20 cellular contexts compared by ENCODE assay signal in genomic region chr1:90370696-90371095, GRCh38.
DNase-seq lines count a peak whose midpoint lies in the region; ATAC-seq and TF ChIP-seq lines count a peak whose summit lies in the region.
"Had no signal": no experiment of that assay in that cellular context is flagged by ENCODE, and none has a peak within 500 bp of the region (broad histone marks: within the 10 kb centered on the region; RNA-seq: fewer than 3 reads in every experiment).

No MANE protein-coding gene starts in this region.

- no peak overlapping the region for H3K27ac Mint-ChIP-seq in Caco-2 (ENCODE audit: unreplicated experiment)
- H3K27ac Mint-ChIP-seq: activated CD8-positive, alpha-beta T cell treated with anti-CD3 and anti-CD28 coated beads, Interleukin-2, amount 10 ng/mL, durations not matched to agents 7 days and 5 days; activated naive CD8-positive, alpha-beta T cell treated with anti-CD3 and anti-CD28 coated beads for 36 hours; CD4-positive, CD25-positive, alpha-beta regulatory T cell had no signal

- no peaks in the 10 kb centered on the region for H3K36me3 Mint-ChIP-seq in Caco-2 (ENCODE audit: insufficient read depth, unreplicated experiment)
- H3K36me3 Mint-ChIP-seq: activated naive CD8-positive, alpha-beta T cell treated with anti-CD3 and anti-CD28 coated beads for 36 hours; CD4-positive, CD25-positive, alpha-beta regulatory T cell had no signal

- H3K4me3 ChIP-seq in Panc1 (ENCODE audit: low read depth in 2 of 2, low read length in 2 of 2) (no peak overlapping the region), epithelial cell of esophagus (ENCODE audit: low read length) (no peak overlapping the region), Caco-2 (ENCODE audit: low read depth, low read length) (no peak overlapping the region)
- H3K4me3 ChIP-seq: body of pancreas, lung, pancreas, upper lobe of left lung had no signal

- no peaks in the 10 kb centered on the region for H3K4me1 Mint-ChIP-seq in Caco-2 (ENCODE audit: low read depth, unreplicated experiment)
- H3K4me1 Mint-ChIP-seq: activated naive CD8-positive, alpha-beta T cell treated with anti-CD3 and anti-CD28 coated beads for 36 hours; CD4-positive, CD25-positive, alpha-beta regulatory T cell had no signal

- DNase-seq in Daoy (ENCODE audit: low read depth) (peak; percentile 84), Panc1 (ENCODE audit: low read depth, low spot score) (no peak), epithelial cell of esophagus (ENCODE audit: low read depth) (peak; percentile 34), stromal cell of bone marrow (ENCODE audit: low read depth) (peak; percentile 87), Caco-2 (no peak), C1 segment of cervical spinal cord (lab: John Stamatoyannopoulos, UW) (no peak)
- DNase-seq: activated CD8-positive, alpha-beta T cell treated with anti-CD3 and anti-CD28 coated beads, Interleukin-2, amount 10 ng/mL, durations not matched to agents 7 days and 5 days; activated naive CD8-positive, alpha-beta T cell treated with anti-CD3 and anti-CD28 coated beads for 36 hours; body of pancreas; CD4-positive, CD25-positive, alpha-beta regulatory T cell; cerebellar nuclear complex; H7; NCI-H1105 treated with DMSO at 0.1 percent for 48 hours; NCI-H2227 treated with DMSO at 0.1 percent for 48 hours; pancreas; stimulated activated CD4-positive, alpha-beta T cell treated with anti-CD3 and anti-CD28 coated beads, Interleukin-4, amount 100 ng/mL, for 1 hour; upper lobe of left lung had no signal

- no TSS peak for BruUV-seq in Panc1 (replicated peaks; lab: Mats Ljungman, UMichigan)
- no TSS peak for BruUV-seq in Caco-2 (replicated peaks; lab: Mats Ljungman, UMichigan)

- H3K27ac ChIP-seq in Panc1 (ENCODE audit: low read length) = no peak overlapping the region
- H3K27ac ChIP-seq: body of pancreas, pancreas, RWPE1, upper lobe of left lung had no signal

- peaks cover 8% of the 10 kb centered on the region for H3K27me3 Mint-ChIP-seq in Caco-2 (ENCODE audit: insufficient read depth, unreplicated experiment)
- H3K27me3 Mint-ChIP-seq: activated naive CD8-positive, alpha-beta T cell treated with anti-CD3 and anti-CD28 coated beads for 36 hours had no signal

- no peaks in the 10 kb centered on the region for H3K9me3 Mint-ChIP-seq in Caco-2 (ENCODE audit: unreplicated experiment)
- H3K9me3 Mint-ChIP-seq: activated naive CD8-positive, alpha-beta T cell treated with anti-CD3 and anti-CD28 coated beads for 36 hours had no signal

- 0 out of 2 replicates have a peak, but pooled peaks cover 3% of the 10 kb centered on the region for H3K9me3 ChIP-seq in Panc1 (ENCODE audit: control insufficient read depth, insufficient read depth, low read depth, low read length)
- no peaks in the 10 kb centered on the region for H3K9me3 ChIP-seq in Caco-2
- H3K9me3 ChIP-seq: body of pancreas, pancreas, upper lobe of left lung had no signal

- H3K4me3 Mint-ChIP-seq in Caco-2 (ENCODE audit: unreplicated experiment) = no peak overlapping the region
- H3K4me3 Mint-ChIP-seq: activated CD8-positive, alpha-beta T cell treated with anti-CD3 and anti-CD28 coated beads, Interleukin-2, amount 10 ng/mL, durations not matched to agents 7 days and 5 days; activated naive CD8-positive, alpha-beta T cell treated with anti-CD3 and anti-CD28 coated beads for 36 hours; CD4-positive, CD25-positive, alpha-beta regulatory T cell had no signal

- H3K27me3 ChIP-seq in Panc1 (ENCODE audit: control insufficient read depth, insufficient read depth, low read length) = no peaks in the 10 kb centered on the region
- H3K27me3 ChIP-seq in Caco-2 (replicated peaks; ENCODE audit: control insufficient read depth, insufficient read depth, low read length) = no peaks in the 10 kb centered on the region; the same call in 1 of the 2 replicates
- H3K27me3 ChIP-seq: body of pancreas, pancreas, upper lobe of left lung had no signal

- in situ Hi-C loops in Panc1 (cut with HindIII; ENCODE audit: low pct_unique_long_range_greater_than_20kb, low sequenced_read_pairs) = no loop called here

- intact Hi-C loops in Panc1 (cut with micrococcal nuclease; ENCODE audit: unreplicated experiment) = no loop called here
- intact Hi-C loops in Caco-2 (cut with micrococcal nuclease; ENCODE audit: unreplicated experiment) = no loop called here

- CTCF ChIA-PET in Panc1 (lab: Charles Lee) (no interaction called here), Caco-2 (lab: Charles Lee) (no interaction called here)

- no peak for ATAC-seq in Panc1
- no peak for ATAC-seq in HG02678 (IDR thresholded peaks at IDR 0.05; ENCODE audit: unreplicated experiment)
- ATAC-seq: activated CD8-positive, alpha-beta T cell treated with anti-CD3 and anti-CD28 coated beads, Interleukin-2, amount 10 ng/mL, durations not matched to agents 7 days and 5 days; body of pancreas; pancreas had no signal

- TF ChIP-seq CTCF in Panc1 (IDR thresholded peaks at IDR 0.05) (0 out of 2 replicates have a peak, but pooled peaks have one; percentile 8), epithelial cell of esophagus (IDR thresholded peaks at IDR 0.05; ENCODE audit: insufficient read depth, low read depth, low read length, missing control alignments) (no peak), Caco-2 (IDR thresholded peaks at IDR 0.05; ENCODE audit: insufficient read depth in 1 of 2, low read depth in 1 of 2, low read length in 1 of 2, severe bottlenecking in 1 of 2, unreplicated experiment in 1 of 2) (no peak)

- H3K4me1 ChIP-seq in Panc1 (ENCODE audit: control insufficient read depth, insufficient read depth, low read length) = no peaks in the 10 kb centered on the region
- no peaks in the 10 kb centered on the region for H3K4me1 ChIP-seq in Caco-2
- H3K4me1 ChIP-seq: body of pancreas, pancreas, upper lobe of left lung had no signal

- POLR2A ChIA-PET in Panc1 (lab: Charles Lee) (no interaction called here), Caco-2 (lab: Charles Lee) (no interaction called here)

- H3K36me3 ChIP-seq in Panc1 (ENCODE audit: control insufficient read depth, insufficient read depth, low read length) = no peaks in the 10 kb centered on the region
- no peaks in the 10 kb centered on the region for H3K36me3 ChIP-seq in Caco-2 (ENCODE audit: control insufficient read depth, insufficient read depth, low read length)
- H3K36me3 ChIP-seq: pancreas, upper lobe of left lung had no signal

Comparison
In these comparisons a context has a peak if more than half of its experiments do, and no peak if none do; other contexts are left out.
1. DNase-seq: peak in Daoy (single experiment), epithelial cell of esophagus (single experiment) and stromal cell of bone marrow (single experiment); none in Panc1 (single experiment), Caco-2 (0 of 2) and C1 segment of cervical spinal cord (0 of 14).